6 cellular contexts compared by ENCODE assay signal in the genomic region with DNA sequence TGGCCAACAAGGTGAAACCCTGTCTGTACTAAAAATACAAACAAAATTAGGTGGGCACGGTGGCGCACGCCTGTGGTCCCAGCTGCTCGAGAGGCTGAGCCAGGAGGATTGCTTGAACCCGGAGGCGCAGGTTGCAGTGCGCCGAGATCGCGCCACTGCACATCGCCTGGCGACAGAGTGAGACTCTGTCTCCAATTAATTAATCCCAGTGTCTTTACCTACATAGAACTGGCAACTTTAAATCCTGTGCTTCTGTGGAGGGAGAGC. TPM values are rescaled to one million over a fixed set of nuclear protein-coding genes. Genes with fewer than 3 reads are reported as not detected.
DNase-seq lines count a peak whose midpoint lies in the region; ATAC-seq and TF ChIP-seq lines count a peak whose summit lies in the region.

No MANE protein-coding gene starts in this region.

- DNase-seq in CD8-positive, alpha-beta memory T cell, result no peak
- no peak for DNase-seq in activated B cell treated with CpG ODN at 0.5 μM for 24 hours
- no peak for DNase-seq in midbrain (lab: John Stamatoyannopoulos, UW)
- DNase-seq in globus pallidus (ENCODE audit: low spot score), result no peak
- no peak for DNase-seq in DMS 273 (lab: John Stamatoyannopoulos, UW; ENCODE audit: unreplicated experiment)

- H3K9me3 ChIP-seq in CD8-positive, alpha-beta memory T cell (ENCODE audit: low read length), result no peaks in the 10 kb centered on the region
- no peaks in the 10 kb centered on the region for H3K9me3 ChIP-seq in mucosa of stomach (ENCODE audit: control insufficient read depth, low read length)

- H3K4me3 ChIP-seq in CD8-positive, alpha-beta memory T cell (ENCODE audit: low read length), result peak overlapping the region; percentile 97
- peak overlapping the region; percentile 92 for H3K4me3 ChIP-seq in mucosa of stomach (ENCODE audit: low read length)

- H3K4me1 Mint-ChIP-seq in CD8-positive, alpha-beta memory T cell, result peaks cover 21 to 51% (median 31%) of the 10 kb centered on the region in 3 donors
- peaks cover 28% of the 10 kb centered on the region for H3K4me1 Mint-ChIP-seq in activated B cell treated with CpG ODN at 0.5 μM for 24 hours

- peaks cover 11% of the 10 kb centered on the region for H3K36me3 ChIP-seq in CD8-positive, alpha-beta memory T cell (ENCODE audit: insufficient read depth, low read length)
- H3K36me3 ChIP-seq in mucosa of stomach (ENCODE audit: control insufficient read depth, insufficient read depth, low read length), result peaks cover under 1% of the 10 kb centered on the region

- ATAC-seq in activated B cell treated with CpG ODN at 0.5 μM for 24 hours (ENCODE audit: low read depth), result no peak

- CTCF ChIA-PET in CD8-positive, alpha-beta memory T cell (lab: Charles Lee), result interaction anchor here (1.0 to 1.9 kb wide), 3 partner anchors 13 to 148 kb away, joined by 3 to 5 read pairs (median 4); no protein-coding TSS in a partner anchor
- CTCF ChIA-PET in activated B cell treated with CpG ODN at 0.5 μM for 24 hours (lab: Charles Lee), result no interaction called here

- no peaks in the 10 kb centered on the region for H3K9me3 Mint-ChIP-seq in CD8-positive, alpha-beta memory T cell
- no peaks in the 10 kb centered on the region for H3K9me3 Mint-ChIP-seq in activated B cell treated with CpG ODN at 0.5 μM for 24 hours

- peaks cover 0 to 1% of the 10 kb centered on the region in 2 donors for H3K27me3 Mint-ChIP-seq in CD8-positive, alpha-beta memory T cell
- no peaks in the 10 kb centered on the region for H3K27me3 Mint-ChIP-seq in activated B cell treated with CpG ODN at 0.5 μM for 24 hours

- H3K4me3 Mint-ChIP-seq in CD8-positive, alpha-beta memory T cell, result peak overlapping the region; percentile 95 to 98 (median 97)
- peak overlapping the region; percentile 94 for H3K4me3 Mint-ChIP-seq in activated B cell treated with CpG ODN at 0.5 μM for 24 hours

- TF ChIP-seq CTCF in activated B cell treated with CpG ODN at 0.5 μM for 24 hours (IDR thresholded peaks at IDR 0.05), result no peak

- peak overlapping the region; percentile 96 for H3K27ac ChIP-seq in CD8-positive, alpha-beta memory T cell (ENCODE audit: low read depth, low read length)

- intact Hi-C loops in activated B cell treated with CpG ODN at 0.5 μM for 24 hours (cut with micrococcal nuclease), result loop anchor here (5.0 kb wide), 1 partner anchor 89 kb away; no protein-coding TSS in a partner anchor

- H3K27ac Mint-ChIP-seq in CD8-positive, alpha-beta memory T cell, result peak overlapping the region; percentile 98 to 100 (median 98)
- peak overlapping the region; percentile 95 for H3K27ac Mint-ChIP-seq in activated B cell treated with CpG ODN at 0.5 μM for 24 hours

- peak overlapping the region; percentile 99 for H3K9ac ChIP-seq in mucosa of stomach (ENCODE audit: low read length)

- POLR2A ChIA-PET in CD8-positive, alpha-beta memory T cell (lab: Charles Lee), result interaction anchor here (0.6 to 3.8 kb wide), 5 partner anchors 26 to 140 kb away, joined by 3 to 55 read pairs (median 3); partner anchors contain the start of gene SRRM2
- POLR2A ChIA-PET in activated B cell treated with CpG ODN at 0.5 μM for 24 hours (lab: Charles Lee), result interaction anchor here (0.8 to 5.1 kb wide), 8 partner anchors 9 to 504 kb away, joined by 3 to 68 read pairs (median 6); partner anchors contain the start of genes FLYWCH2, KCTD5, SRRM2 and TEDC2

- no peaks in the 10 kb centered on the region for H3K27me3 ChIP-seq in CD8-positive, alpha-beta memory T cell (ENCODE audit: insufficient read depth, low read length, poor library complexity, severe bottlenecking)
- no peaks in the 10 kb centered on the region for H3K27me3 ChIP-seq in mucosa of stomach (ENCODE audit: control insufficient read depth, insufficient read depth, low read length)

- H3K4me1 ChIP-seq in CD8-positive, alpha-beta memory T cell (ENCODE audit: insufficient read depth, low read length), result peaks cover 32% of the 10 kb centered on the region
- H3K4me1 ChIP-seq in mucosa of stomach (ENCODE audit: control insufficient read depth, insufficient read depth, low read length), result peaks cover 24% of the 10 kb centered on the region

- peaks cover 0 to 31% (median 0%) of the 10 kb centered on the region in 3 donors for H3K36me3 Mint-ChIP-seq in CD8-positive, alpha-beta memory T cell
- peaks cover 29% of the 10 kb centered on the region for H3K36me3 Mint-ChIP-seq in activated B cell treated with CpG ODN at 0.5 μM for 24 hours (ENCODE audit: low read depth)

RNA-seq across cellular contexts. Expression of gene ELOB, which starts 1.5 kb away (rescaled TPM):
- 100 to 1,000 TPM; 322 to 338 TPM for total RNA-seq in CD8-positive, alpha-beta memory T cell
- 274 TPM for polyA plus RNA-seq in CD8-positive, alpha-beta memory T cell
- 172 and 190 TPM in 2 replicates for total RNA-seq in activated B cell treated with CpG ODN at 0.5 μM for 24 hours

RNA-seq across cellular contexts. Expression of gene PRSS33, which starts 8.7 kb away (rescaled TPM):
- under 1 TPM; 0.15 to 0.22 TPM for total RNA-seq in CD8-positive, alpha-beta memory T cell
- polyA plus RNA-seq in CD8-positive, alpha-beta memory T cell, result not detected
- total RNA-seq in activated B cell treated with CpG ODN at 0.5 μM for 24 hours, result not detected in 2 replicates

RNA-seq across cellular contexts. Expression of gene PRSS41, which starts 19.6 kb away (rescaled TPM):
- total RNA-seq in CD8-positive, alpha-beta memory T cell, result not detected
- polyA plus RNA-seq in CD8-positive, alpha-beta memory T cell, result not detected
- total RNA-seq in activated B cell treated with CpG ODN at 0.5 μM for 24 hours, result not detected in 2 replicates

RNA-seq across cellular contexts. Expression of gene SRRM2, which starts 26.2 kb away (rescaled TPM):
- 100 to 1,000 TPM; 517 to 529 TPM for total RNA-seq in CD8-positive, alpha-beta memory T cell
- polyA plus RNA-seq in CD8-positive, alpha-beta memory T cell, result 130 TPM
- 891 and 963 TPM in 2 replicates for total RNA-seq in activated B cell treated with CpG ODN at 0.5 μM for 24 hours

RNA-seq across cellular contexts. Expression of gene PRSS21, which starts 38.4 kb away (rescaled TPM):
- total RNA-seq in CD8-positive, alpha-beta memory T cell, result 1 to 10 TPM; 8.8 to 9.2 TPM
- polyA plus RNA-seq in CD8-positive, alpha-beta memory T cell, result 13.6 TPM
- total RNA-seq in activated B cell treated with CpG ODN at 0.5 μM for 24 hours, result 2.4 and 3.2 TPM in 2 replicates
